In genomic region chr11:85154294-85154693, GRCh38 we compare ENCODE assay signal across 22 cellular contexts.
"Had no signal": no experiment of that assay in that cellular context is flagged by ENCODE, and none has a peak within 500 bp of the region (broad histone marks: within the 10 kb centered on the region; RNA-seq: fewer than 3 reads in every experiment).

No MANE protein-coding gene starts in this region.

- H3K4me3 Mint-ChIP-seq: effector memory CD8-positive, alpha-beta T cell; naive thymus-derived CD8-positive, alpha-beta T cell; nephron progenitor cell had no signal

- H3K27me3 Mint-ChIP-seq: effector memory CD8-positive, alpha-beta T cell; naive thymus-derived CD8-positive, alpha-beta T cell had no signal

- H3K27ac ChIP-seq: esophagus squamous epithelium, lower lobe of right lung, prostate gland, right atrium auricular region, stomach, thyroid gland, vagina had no signal

- DNase-seq: effector memory CD8-positive, alpha-beta T cell; erythroblast; esophagus squamous epithelium; hypothalamus; left ventricle myocardium superior; lower lobe of right lung; naive thymus-derived CD8-positive, alpha-beta T cell; nephron progenitor cell; nucleus accumbens; stimulated activated CD4-positive, alpha-beta T cell treated with anti-CD3 and anti-CD28 coated beads, Interleukin-12 subunit alpha, Interleukin-12 subunit beta, amount 100 ng/mL, for 4 hours; stimulated activated CD4-positive, alpha-beta T cell treated with anti-CD3 and anti-CD28 coated beads, Interleukin-1b, Interleukin-23, amount 100 ng/mL, for 48 hours; stimulated activated CD4-positive, alpha-beta T cell treated with anti-CD3 and anti-CD28 coated beads, Interleukin-4, amount 100 ng/mL, for 1 hour; stimulated activated CD8-positive, alpha-beta memory T cell treated with anti-CD3 and anti-CD28 coated beads, Interleukin-4, amount 100 ng/mL, for 48 hours; stimulated activated naive CD4-positive, alpha-beta T cell treated with Interleukin-2 at 50 U/mL for 16 hours; stomach; thyroid gland; trophoblast cell had no signal

- H3K4me2 ChIP-seq: smooth muscle cell had no signal

- H3K4me3 ChIP-seq: esophagus squamous epithelium, lower lobe of right lung, prostate gland, right atrium auricular region, smooth muscle cell, stomach, thyroid gland, vagina had no signal

- H3K36me3 ChIP-seq: esophagus squamous epithelium, lower lobe of right lung, prostate gland, right atrium auricular region, stomach, thyroid gland, vagina had no signal

- H3K4me1 Mint-ChIP-seq: naive thymus-derived CD8-positive, alpha-beta T cell; nephron progenitor cell had no signal

- H3K9me3 ChIP-seq: lower lobe of right lung, prostate gland, right atrium auricular region, thyroid gland, vagina had no signal

- ATAC-seq: effector memory CD8-positive, alpha-beta T cell; left ventricle myocardium superior; lower lobe of right lung; naive thymus-derived CD8-positive, alpha-beta T cell; sciatic nerve had no signal

- H3K4me1 ChIP-seq: esophagus squamous epithelium, lower lobe of right lung, prostate gland, right atrium auricular region, stomach, thyroid gland, vagina had no signal

- H3K27ac Mint-ChIP-seq: effector memory CD8-positive, alpha-beta T cell; naive thymus-derived CD8-positive, alpha-beta T cell; nephron progenitor cell had no signal

- H3K27me3 ChIP-seq: esophagus squamous epithelium, right atrium auricular region, stomach, thyroid gland, vagina had no signal
